ENCODE assay signal across 8 cellular contexts in the genomic region with DNA sequence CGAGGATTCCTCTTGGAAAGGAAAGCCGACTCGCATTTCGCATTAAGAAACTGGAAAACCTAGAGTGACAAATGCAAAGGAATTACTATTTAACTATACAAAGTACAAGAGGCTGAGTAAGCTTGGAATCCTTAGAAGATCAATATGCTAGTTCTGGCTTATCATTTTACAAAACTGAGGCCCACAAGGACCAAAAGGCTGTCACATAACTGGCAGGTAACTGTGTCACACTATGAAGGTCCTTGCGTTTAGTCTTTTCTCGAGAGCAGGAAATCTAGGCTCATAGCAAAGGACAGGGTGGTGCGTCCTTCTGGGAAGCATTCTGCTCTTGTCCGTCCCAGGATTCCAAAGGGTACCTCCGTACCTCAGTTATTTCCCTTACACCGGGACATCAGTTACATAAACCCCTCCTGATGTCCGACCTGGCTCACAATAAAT. TPM values are rescaled to one million over a fixed set of nuclear protein-coding genes. Genes with fewer than 3 reads are reported as not detected.
A peak's percentile ranks its signal among the peaks of the same experiment; 100 is the strongest.
DNase-seq lines count a peak whose midpoint lies in the region; ATAC-seq and TF ChIP-seq lines count a peak whose summit lies in the region.

No MANE protein-coding gene starts in this region.

- H3K27me3 Mint-ChIP-seq in CD4-positive, alpha-beta T cell, result no peaks in the 10 kb centered on the region
- no peaks in the 10 kb centered on the region for H3K27me3 Mint-ChIP-seq in activated CD4-positive, alpha-beta memory T cell treated with anti-CD3 and anti-CD28 coated beads for 36 hours

- intact Hi-C loops in CD4-positive, alpha-beta T cell (cut with DNase I, micrococcal nuclease), result loop anchor here (1.0 to 10.0 kb wide), 7 partner anchors 9 to 1421 kb away; a partner anchor contains a TSS
- intact Hi-C loops in activated CD4-positive, alpha-beta memory T cell treated with anti-CD3 and anti-CD28 coated beads for 36 hours (cut with micrococcal nuclease), result loop anchor here (1.0 to 5.0 kb wide), 7 partner anchors 9 to 406 kb away; a partner anchor contains a TSS
- intact Hi-C loops in left ventricle myocardium superior (cut with micrococcal nuclease), result no loop called here

- ATAC-seq in CD4-positive, alpha-beta T cell (ENCODE audit: poor library complexity), result peak; percentile 5
- peak; percentile 4 for ATAC-seq in HG02588 (IDR thresholded peaks at IDR 0.05; ENCODE audit: unreplicated experiment)
- ATAC-seq in left ventricle myocardium superior, result peak; percentile 10

- no peaks in the 10 kb centered on the region for H3K9me3 Mint-ChIP-seq in CD4-positive, alpha-beta T cell
- H3K9me3 Mint-ChIP-seq in activated CD4-positive, alpha-beta memory T cell treated with anti-CD3 and anti-CD28 coated beads for 36 hours, result no peaks in the 10 kb centered on the region

- POLR2A ChIA-PET in CD4-positive, alpha-beta T cell (lab: Charles Lee), result interaction anchor here (0.6 to 4.4 kb wide), 15 partner anchors 9 to 168 kb away, joined by 3 to 140 read pairs (median 10); a partner anchor contains a TSS
- POLR2A ChIA-PET in activated CD4-positive, alpha-beta memory T cell treated with anti-CD3 and anti-CD28 coated beads for 36 hours (lab: Charles Lee), result interaction anchor here (0.8 to 3.9 kb wide), 8 partner anchors 9 to 167 kb away, joined by 3 to 48 read pairs (median 8); a partner anchor contains a TSS

- H3K9me3 ChIP-seq in CD4-positive, alpha-beta T cell (ENCODE audit: control insufficient read depth, low read length), result no peaks in the 10 kb centered on the region

- TF ChIP-seq CTCF in CD4-positive, alpha-beta T cell (IDR thresholded peaks at IDR 0.05), result no peak

- CTCF ChIA-PET in CD4-positive, alpha-beta T cell (lab: Charles Lee), result interaction anchor here (1.1 to 4.6 kb wide), 4 partner anchors 9 to 117 kb away, joined by 4 to 29 read pairs (median 6); a partner anchor contains a TSS
- CTCF ChIA-PET in activated CD4-positive, alpha-beta memory T cell treated with anti-CD3 and anti-CD28 coated beads for 36 hours (lab: Charles Lee), result interaction anchor here (0.6 to 2.8 kb wide), 6 partner anchors 10 to 166 kb away, joined by 3 to 18 read pairs (median 3); a partner anchor contains a TSS

- H3K27ac ChIP-seq in CD4-positive, alpha-beta T cell (ENCODE audit: low read depth, low read length), result peak overlapping the region; percentile 87
- H3K27ac ChIP-seq in skin epidermis, result peak overlapping the region; percentile 23 to 98 (median 92)

- H3K4me1 Mint-ChIP-seq in CD4-positive, alpha-beta T cell (ENCODE audit: low read depth), result peaks cover 49% of the 10 kb centered on the region
- H3K4me1 Mint-ChIP-seq in activated CD4-positive, alpha-beta memory T cell treated with anti-CD3 and anti-CD28 coated beads for 36 hours (ENCODE audit: low read depth), result peaks cover 40% of the 10 kb centered on the region

- H3K4me3 ChIP-seq in skin epidermis, result peak overlapping the region; percentile 48 to 82 (median 72)

- peak overlapping the region; percentile 99 for H3K27ac Mint-ChIP-seq in CD4-positive, alpha-beta T cell
- peak overlapping the region; percentile 99 for H3K27ac Mint-ChIP-seq in activated CD4-positive, alpha-beta memory T cell treated with anti-CD3 and anti-CD28 coated beads for 36 hours

- DNase-seq in CD4-positive, alpha-beta T cell, result peak in 2 of 10 experiments; percentile 21 to 32
- no peak for DNase-seq in activated CD4-positive, alpha-beta memory T cell treated with anti-CD3 and anti-CD28 coated beads for 36 hours
- DNase-seq in left ventricle myocardium superior (no peak), Kasumi-1 (lab: John Stamatoyannopoulos, UW) (no peak), 8988T (no peak), SIG-M5 treated with dmso at 0.1 percent for 504 hours (lab: John Stamatoyannopoulos, UW; ENCODE audit: unreplicated experiment) (no peak)

- H3K36me3 Mint-ChIP-seq in CD4-positive, alpha-beta T cell (ENCODE audit: low read depth), result peaks cover 60% of the 10 kb centered on the region
- H3K36me3 Mint-ChIP-seq in activated CD4-positive, alpha-beta memory T cell treated with anti-CD3 and anti-CD28 coated beads for 36 hours, result peaks cover 47% of the 10 kb centered on the region

- H3K27me3 ChIP-seq in CD4-positive, alpha-beta T cell (ENCODE audit: control insufficient read depth, insufficient read depth, low read length), result no peaks in the 10 kb centered on the region

- peak overlapping the region; percentile 99 for H3K4me3 Mint-ChIP-seq in CD4-positive, alpha-beta T cell
- H3K4me3 Mint-ChIP-seq in activated CD4-positive, alpha-beta memory T cell treated with anti-CD3 and anti-CD28 coated beads for 36 hours, result peak overlapping the region; percentile 99

RNA-seq across cellular contexts. Expression of a gene that starts 0.6 kb away (rescaled TPM):
- 1,000 to 10,000 TPM; 1,722 to 1,769 TPM for total RNA-seq in CD4-positive, alpha-beta T cell
- 1,000 to 10,000 TPM; 1,691 to 1,714 TPM for total RNA-seq in activated CD4-positive, alpha-beta memory T cell treated with anti-CD3 and anti-CD28 coated beads for 36 hours
- 816 TPM for total RNA-seq in left ventricle myocardium superior

RNA-seq across cellular contexts. Expression of a gene that starts 9.0 kb away (rescaled TPM):
- 10 to 100 TPM; 73.5 to 76.6 TPM for total RNA-seq in CD4-positive, alpha-beta T cell
- total RNA-seq in activated CD4-positive, alpha-beta memory T cell treated with anti-CD3 and anti-CD28 coated beads for 36 hours, result 10 to 100 TPM; 28.0 to 30.3 TPM
- total RNA-seq in left ventricle myocardium superior, result 12.0 TPM

RNA-seq across cellular contexts. Expression of a gene that starts 38.5 kb away (rescaled TPM):
- 1 to 10 TPM; 6.3 to 6.6 TPM for total RNA-seq in CD4-positive, alpha-beta T cell
- 10 to 100 TPM; 16.6 to 17.9 TPM for total RNA-seq in activated CD4-positive, alpha-beta memory T cell treated with anti-CD3 and anti-CD28 coated beads for 36 hours
- 6.5 TPM for total RNA-seq in left ventricle myocardium superior
